Comparison of ENCODE assay signal across 18 cellular contexts in genomic region chr4:74499986-74500781, GRCh38. TPM values are rescaled to one million over a fixed set of nuclear protein-coding genes. Genes with fewer than 3 reads are reported as not detected.
A peak's percentile ranks its signal among the peaks of the same experiment; 100 is the strongest.
DNase-seq lines count a peak whose midpoint lies in the region; ATAC-seq, FAIRE-seq and TF ChIP-seq lines count a peak whose summit lies in the region.
"Had no signal": no experiment of that assay in that cellular context is flagged by ENCODE, and none has a peak within 500 bp of the region (broad histone marks: within the 10 kb centered on the region; RNA-seq: fewer than 3 reads in every experiment).

No MANE protein-coding gene starts in this region.

- CTCF ChIA-PET in mammary epithelial cell (lab: Charles Lee; ENCODE audit: low non-redundant PET) (no interaction called here), MCF 10A (lab: Yijun Ruan, JAX) (interaction anchor here (0.8 to 1.3 kb wide), 3 partner anchors 31 to 130 kb away, joined by 3 to 6 read pairs (median 3); no protein-coding TSS in a partner anchor)

- peak overlapping the region; percentile 24 for H2AFZ ChIP-seq in mammary epithelial cell (ENCODE audit: low read depth, low read length)

- H3K9ac ChIP-seq in mammary epithelial cell (ENCODE audit: insufficient read depth, low read length) = no peak overlapping the region

- H3K4me1 Mint-ChIP-seq in MCF 10A (ENCODE audit: insufficient read depth, unreplicated experiment) = peaks cover 20% of the 10 kb centered on the region

- H3K9me3 ChIP-seq in mammary epithelial cell (replicated peaks; ENCODE audit: insufficient read depth, low read length) = no peaks in the 10 kb centered on the region
- no peaks in the 10 kb centered on the region for H3K9me3 ChIP-seq in upper lobe of right lung
- H3K9me3 ChIP-seq in left ventricle myocardium inferior (replicated peaks) = peaks cover 14% of the 10 kb centered on the region

- no peak for TF ChIP-seq POLR2A in H54 (IDR thresholded peaks at IDR 0.05; ENCODE audit: low read depth, low read length)

- H3K27me3 ChIP-seq in mammary epithelial cell (ENCODE audit: insufficient read depth, low read length) = no peaks in the 10 kb centered on the region
- H3K27me3 ChIP-seq in brain microvascular endothelial cell (replicated peaks) = no peaks in the 10 kb centered on the region
- no peaks in the 10 kb centered on the region for H3K27me3 ChIP-seq in upper lobe of right lung
- no peaks in the 10 kb centered on the region for H3K27me3 ChIP-seq in left ventricle myocardium inferior (ENCODE audit: low read depth)

- H3K36me3 Mint-ChIP-seq in MCF 10A (ENCODE audit: insufficient read depth, unreplicated experiment) = peaks cover 6% of the 10 kb centered on the region

- H3K27ac ChIP-seq in mammary epithelial cell (ENCODE audit: insufficient read depth, low read depth, low read length) (no peak overlapping the region), brain microvascular endothelial cell (no peak overlapping the region), upper lobe of right lung (no peak overlapping the region), left ventricle myocardium inferior (replicated peaks) (no peak overlapping the region)

- peak; percentile 90 for ATAC-seq in HG03196 (IDR thresholded peaks at IDR 0.05; ENCODE audit: unreplicated experiment)
- peak; percentile 23 for ATAC-seq in upper lobe of right lung
- no peak for ATAC-seq in HG03439 (IDR thresholded peaks at IDR 0.05; ENCODE audit: unreplicated experiment)
- ATAC-seq: left cardiac atrium had no signal

- TF ChIP-seq CTCF in mammary epithelial cell (conservative IDR thresholded peaks at IDR 0.05 in 1 of 2, IDR thresholded peaks at IDR 0.05 in 1 of 2; ENCODE audit: extremely low read depth in 1 of 2, insufficient read depth in 1 of 2, low read depth in 1 of 2, low read length in 2 of 2) = no peak
- TF ChIP-seq CTCF in MCF 10A (IDR thresholded peaks at IDR 0.05; ENCODE audit: unreplicated experiment) = no peak
- no peak for TF ChIP-seq CTCF in brain microvascular endothelial cell (IDR thresholded peaks at IDR 0.05; ENCODE audit: low read depth, low read length, missing control alignments)
- TF ChIP-seq CTCF in upper lobe of right lung (IDR thresholded peaks at IDR 0.05) = no peak
- TF ChIP-seq CTCF in left ventricle myocardium inferior (IDR thresholded peaks at IDR 0.05; ENCODE audit: borderline replicate concordance) = no peak

- POLR2A ChIA-PET in MCF 10A (lab: Yijun Ruan, JAX) = interaction anchor here (1.0 to 2.2 kb wide), 3 partner anchors 9 to 51 kb away, joined by 3 to 7 read pairs (median 3); no protein-coding TSS in a partner anchor

- FAIRE-seq in H54 (lab: Jason Lieb, UNC) = no peak
- FAIRE-seq: A204.1 had no signal

- H3K27ac Mint-ChIP-seq in MCF 10A (ENCODE audit: low read depth, unreplicated experiment) = no peak overlapping the region

- no peaks in the 10 kb centered on the region for H3K79me2 ChIP-seq in mammary epithelial cell (ENCODE audit: insufficient read depth, low read length)

- DNase-seq in mammary epithelial cell (peak; percentile 37), MCF 10A (ENCODE audit: unreplicated experiment) (no peak), brain microvascular endothelial cell (peak; percentile 55), upper lobe of right lung (no peak), left ventricle myocardium inferior (no peak), H54 (ENCODE audit: insufficient read length, low spot score) (no peak)
- DNase-seq: activated CD4-positive, alpha-beta T cell treated with anti-CD3 and anti-CD28 coated beads for 48 hours; activated gamma-delta T cell treated with Interleukin-2 at 50 U/mL for 16 hours; DND-41; H7; left cardiac atrium; NCI-H1436 treated with DMSO at 0.1 percent for 48 hours; NCI-H748 treated with DMSO at 0.1 percent for 48 hours; stimulated activated CD4-positive, alpha-beta T cell treated with anti-CD3 and anti-CD28 coated beads, Interleukin-2, amount 100 ng/mL, for 48 hours; substantia nigra had no signal

- in situ Hi-C loops in mammary epithelial cell (cut with MboI; ENCODE audit: low sequenced_read_pairs in 2 of 2) (loop anchor here in 1 of 2 donors (10.0 kb wide), 1 partner anchor 45 kb away; no protein-coding TSS in a partner anchor), brain microvascular endothelial cell (cut with HindIII; ENCODE audit: low pct_ligation_motif_present, low sequenced_read_pairs) (no loop called here)

- 83% methylated on average over 4 of the region's 4 CpGs for WGBS in mammary epithelial cell (ENCODE audit: low coverage, missing lambda C conversion rate)

- dilution Hi-C loops in mammary epithelial cell (cut with HindIII; ENCODE audit: low sequenced_read_pairs) = loop anchor here (5.0 kb wide), 1 partner anchor 38 kb away; no protein-coding TSS in a partner anchor

- H3K4me3 Mint-ChIP-seq in MCF 10A (ENCODE audit: unreplicated experiment) = no peak overlapping the region

- no peaks in the 10 kb centered on the region for H4K20me1 ChIP-seq in mammary epithelial cell (ENCODE audit: insufficient read depth, low read length)

- H3K36me3 ChIP-seq in mammary epithelial cell (ENCODE audit: insufficient read depth, low read length) (no peaks in the 10 kb centered on the region), brain microvascular endothelial cell (replicated peaks) (no peaks in the 10 kb centered on the region), upper lobe of right lung (no peaks in the 10 kb centered on the region), left ventricle myocardium inferior (no peaks in the 10 kb centered on the region)

- BruUV-seq in mammary epithelial cell (replicated peaks; lab: Mats Ljungman, UMichigan) = no TSS peak
- BruUV-seq in MCF 10A (replicated peaks; lab: Mats Ljungman, UMichigan) = no TSS peak

- no peaks in the 10 kb centered on the region for H3K9me3 Mint-ChIP-seq in MCF 10A (ENCODE audit: unreplicated experiment)

- H3K4me3 ChIP-seq in mammary epithelial cell (replicated peaks in 1 of 3; ENCODE audit: insufficient read depth in 1 of 3, low read depth in 2 of 3, low read length in 3 of 3) = no peak overlapping the region
- no peak overlapping the region for H3K4me3 ChIP-seq in brain microvascular endothelial cell (ENCODE audit: low read depth, low read length)
- no peak overlapping the region for H3K4me3 ChIP-seq in upper lobe of right lung
- H3K4me3 ChIP-seq in left ventricle myocardium inferior = no peak overlapping the region

- H3K4me1 ChIP-seq in mammary epithelial cell (ENCODE audit: insufficient read depth, low read length) = peaks cover 48% of the 10 kb centered on the region
- no peaks in the 10 kb centered on the region for H3K4me1 ChIP-seq in upper lobe of right lung
- peaks cover under 1% of the 10 kb centered on the region for H3K4me1 ChIP-seq in left ventricle myocardium inferior

- H3K4me2 ChIP-seq in mammary epithelial cell (ENCODE audit: insufficient read depth, low read depth, low read length) = no peak overlapping the region

- peaks cover 11% of the 10 kb centered on the region for H3K27me3 Mint-ChIP-seq in MCF 10A (ENCODE audit: insufficient read depth, unreplicated experiment)

- intact Hi-C loops in mammary epithelial cell (cut with micrococcal nuclease) = no loop called here
- intact Hi-C loops in MCF 10A (cut with micrococcal nuclease) = loop anchor here (5.0 kb wide), 1 partner anchor 43 kb away; no protein-coding TSS in a partner anchor
- intact Hi-C loops in upper lobe of right lung (cut with DNase I) = no loop called here
- intact Hi-C loops in left ventricle myocardium inferior (cut with micrococcal nuclease) = no loop called here

RNA-seq across cellular contexts. Expression of gene AREG, which starts 55.2 kb away (rescaled TPM):
- total RNA-seq in mammary epithelial cell (1,000 to 10,000 TPM in 1 of 2 donors, 100 to 1,000 TPM in 1; 540 to 2,145 TPM), MCF 10A (2022) (1,402 and 1,878 TPM in 2 replicates), upper lobe of right lung (14.6 TPM), left ventricle myocardium inferior (0.55 TPM)
- 1,137 TPM for polyA plus RNA-seq in mammary epithelial cell
- polyA minus RNA-seq in mammary epithelial cell = 894 TPM
- total RNA-seq: H7 had no signal

Comparison
In these comparisons a context has a peak if more than half of its experiments do, and no peak if none do; other contexts are left out.
1. DNase-seq: peak in mammary epithelial cell (single experiment) and brain microvascular endothelial cell (single experiment); none in MCF 10A (single experiment), upper lobe of right lung (single experiment), left ventricle myocardium inferior (single experiment) and H54 (single experiment).
2. RNA of gene AREG, which starts 55.2 kb away (total RNA-seq): 540 to 2,145 TPM in mammary epithelial cell and 1,402 to 1,878 TPM in MCF 10A; 14.6 TPM in upper lobe of right lung (single experiment) and 0.55 TPM in left ventricle myocardium inferior (single experiment); every median in the first group is over 10 times any median in the second.